Comparison of ENCODE assay signal across 7 cellular contexts in the genomic region with DNA sequence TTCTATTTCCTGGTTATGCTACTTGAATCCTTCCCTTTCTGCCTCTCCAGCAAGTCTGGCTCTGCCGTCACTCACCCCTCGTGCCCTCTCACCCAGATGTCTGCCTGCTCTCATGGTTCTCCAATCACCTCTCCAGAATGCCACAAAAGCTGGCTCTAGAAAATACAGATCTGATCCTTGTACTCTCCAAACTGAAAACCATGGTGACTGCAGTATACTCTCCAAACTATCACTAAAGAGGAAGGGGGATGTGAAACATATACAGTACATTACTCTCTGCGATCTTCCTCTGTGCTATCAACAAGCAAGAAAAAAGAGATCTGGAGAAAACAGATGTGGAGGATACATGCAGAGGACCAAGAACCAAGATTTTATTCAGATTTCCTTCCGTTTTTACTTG.
DNase-seq lines count a peak whose midpoint lies in the region; ATAC-seq lines count a peak whose summit lies in the region.

No MANE protein-coding gene starts in this region.

- no peak for DNase-seq in activated naive CD8-positive, alpha-beta T cell treated with anti-CD3 and anti-CD28 coated beads for 36 hours
- DNase-seq in sciatic nerve (ENCODE audit: low spot score), result no peak
- no peak for DNase-seq in DMS 273 treated with DMSO at 0.1 percent for 48 hours (lab: John Stamatoyannopoulos, UW)
- DNase-seq in HT-29 (ENCODE audit: low spot score), result no peak
- no peak for DNase-seq in ACHN

- intact Hi-C loops in sciatic nerve (cut with DNase I), result no loop called here

- peaks cover 48% of the 10 kb centered on the region for H3K36me3 Mint-ChIP-seq in activated naive CD8-positive, alpha-beta T cell treated with anti-CD3 and anti-CD28 coated beads for 36 hours

- peaks cover 56% of the 10 kb centered on the region for H3K4me1 Mint-ChIP-seq in activated naive CD8-positive, alpha-beta T cell treated with anti-CD3 and anti-CD28 coated beads for 36 hours

- ATAC-seq in GM19351 (IDR thresholded peaks at IDR 0.05; ENCODE audit: unreplicated experiment) (peak; percentile 65), HG03159 (IDR thresholded peaks at IDR 0.05; ENCODE audit: unreplicated experiment) (peak; percentile 79), sciatic nerve (peak; percentile 58)

- peaks cover 9% of the 10 kb centered on the region for H3K9me3 Mint-ChIP-seq in activated naive CD8-positive, alpha-beta T cell treated with anti-CD3 and anti-CD28 coated beads for 36 hours

- in situ Hi-C loops in ACHN (cut with HindIII; ENCODE audit: low pct_ligation_motif_present, low pct_unique_long_range_greater_than_20kb, low sequenced_read_pairs), result no loop called here

- H3K4me3 Mint-ChIP-seq in activated naive CD8-positive, alpha-beta T cell treated with anti-CD3 and anti-CD28 coated beads for 36 hours, result no peak overlapping the region

- peak overlapping the region; percentile 82 for H3K27ac Mint-ChIP-seq in activated naive CD8-positive, alpha-beta T cell treated with anti-CD3 and anti-CD28 coated beads for 36 hours

- H3K27me3 Mint-ChIP-seq in activated naive CD8-positive, alpha-beta T cell treated with anti-CD3 and anti-CD28 coated beads for 36 hours, result no peaks in the 10 kb centered on the region
